ENCODE assay signal across 13 cellular contexts in the genomic region with DNA sequence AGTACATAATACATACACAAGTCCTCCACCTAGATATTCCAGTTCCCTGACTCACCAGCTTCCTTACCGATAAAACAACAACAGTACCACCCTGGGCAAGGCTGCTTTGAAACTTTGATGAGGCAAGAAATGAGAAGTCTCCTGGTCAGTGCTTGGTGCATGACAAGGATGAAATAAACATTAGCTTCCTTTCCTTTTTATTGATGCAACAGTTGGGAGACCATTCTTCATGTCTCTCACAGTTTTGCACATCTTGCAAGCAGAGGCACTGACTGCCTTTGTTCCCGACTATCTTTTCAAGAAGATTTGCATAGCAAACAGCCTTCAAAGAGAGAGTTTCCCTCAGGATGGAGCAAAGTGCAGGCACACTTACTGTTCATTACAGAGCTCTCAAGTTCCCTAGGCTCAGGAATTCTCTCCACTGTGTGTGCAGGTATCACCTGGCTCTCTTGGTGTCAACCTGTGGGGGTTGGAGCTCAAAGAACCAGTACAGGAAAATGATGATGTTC.
A peak's percentile ranks its signal among the peaks of the same experiment; 100 is the strongest.
DNase-seq lines count a peak whose midpoint lies in the region; ATAC-seq lines count a peak whose summit lies in the region.
"Had no signal": no experiment of that assay in that cellular context is flagged by ENCODE, and none has a peak within 500 bp of the region (broad histone marks: within the 10 kb centered on the region; RNA-seq: fewer than 3 reads in every experiment).

No MANE protein-coding gene starts in this region.

- H4K8ac ChIP-seq in neuronal stem cell (ENCODE audit: low read depth, low read length) = no peak overlapping the region

- H3K14ac ChIP-seq in neuronal stem cell (ENCODE audit: low read length) = no peak overlapping the region

- H2BK5ac ChIP-seq in neuronal stem cell (ENCODE audit: low read length) = no peak overlapping the region

- WGBS in neuronal stem cell (ENCODE audit: extremely low coverage in 2 of 2, insufficient read length in 2 of 2, insufficient replicate concordance in 1 of 2), 2 donors = no CpG with 5 or more reads among the region's 2 CpGs

- intact Hi-C loops in cardiac septum (cut with DNase I) = no loop called here

- no peak overlapping the region for H3K4ac ChIP-seq in neuronal stem cell (ENCODE audit: low read length)

- no peak overlapping the region for H2AK5ac ChIP-seq in neuronal stem cell (ENCODE audit: low read depth, low read length)

- H3K23ac ChIP-seq in neuronal stem cell (ENCODE audit: low read depth, low read length, poor library complexity) = no peak overlapping the region

- peak; percentile 86 for ATAC-seq in esophagus mucosa
- ATAC-seq in GM21381 (IDR thresholded peaks at IDR 0.05; ENCODE audit: unreplicated experiment) = no peak

- H3K27ac ChIP-seq in neuronal stem cell (replicated peaks; ENCODE audit: low read length) = no peak overlapping the region

- no peak overlapping the region for H3K4me2 ChIP-seq in neuronal stem cell (ENCODE audit: insufficient read depth, low read length, poor library complexity, severe bottlenecking)

- H3K36me3 ChIP-seq in neuronal stem cell (replicated peaks in 1 of 2; ENCODE audit: control insufficient read depth in 2 of 2, insufficient read depth in 2 of 2, low read length in 2 of 2) = peaks cover 0 to 8% of the 10 kb centered on the region in 2 donors
- H3K36me3 ChIP-seq: stomach had no signal

- DNase-seq in H4 (ENCODE audit: low spot score) (peak; percentile 87), RPMI7951 (ENCODE audit: low read depth) (peak; percentile 85), neuronal stem cell (ENCODE audit: low spot score) (no peak), cardiac septum (ENCODE audit: low spot score) (no peak), nucleus accumbens (lab: John Stamatoyannopoulos, UW) (no peak)
- DNase-seq in activated CD4-positive, alpha-beta T cell treated with anti-CD3 and anti-CD28 coated beads for 4 hours = no peak
- DNase-seq: activated T-cell treated with anti-CD3 and anti-CD28 coated beads, Interleukin-2, amount 50 U/mL, for 24 hours; CD4-positive, alpha-beta T cell; NCI-H1436; NCI-H774; stomach had no signal

- no peak overlapping the region for H4K91ac ChIP-seq in neuronal stem cell (ENCODE audit: low read depth, low read length, poor library complexity)

- H2BK15ac ChIP-seq in neuronal stem cell (ENCODE audit: low read length) = no peak overlapping the region

- no peak overlapping the region for H3K9ac ChIP-seq in neuronal stem cell (ENCODE audit: low read depth, low read length, poor library complexity)

- H3K4me1 ChIP-seq in neuronal stem cell (ENCODE audit: control insufficient read depth in 2 of 2, insufficient read depth in 1 of 2, low read depth in 1 of 2, low read length in 2 of 2) = peaks cover 6 to 8% of the 10 kb centered on the region in 2 donors

- no peak overlapping the region for H3K18ac ChIP-seq in neuronal stem cell (ENCODE audit: low read length)

- no peaks in the 10 kb centered on the region for H3K79me1 ChIP-seq in neuronal stem cell (ENCODE audit: low read depth, low read length)

- no peaks in the 10 kb centered on the region for H3K27me3 ChIP-seq in neuronal stem cell (ENCODE audit: control insufficient read depth in 3 of 3, insufficient read depth in 3 of 3, low read depth in 1 of 3, low read length in 3 of 3)
- H3K27me3 ChIP-seq: stomach had no signal

- no peak overlapping the region for H2BK12ac ChIP-seq in neuronal stem cell (ENCODE audit: low read length)

- peak overlapping the region; percentile 25 for H2AFZ ChIP-seq in neuronal stem cell (ENCODE audit: low read length)

- H3K4me3 ChIP-seq in neuronal stem cell (ENCODE audit: low read length in 2 of 2) = no peak overlapping the region
- H3K4me3 ChIP-seq: stomach had no signal

- H2BK120ac ChIP-seq in neuronal stem cell (ENCODE audit: low read depth, low read length) = no peak overlapping the region

- peaks cover 2 to 9% of the 10 kb centered on the region in 2 donors for H3K9me3 ChIP-seq in neuronal stem cell (replicated peaks in 1 of 2; ENCODE audit: control insufficient read depth in 2 of 2, insufficient read depth in 1 of 2, low read depth in 1 of 2, low read length in 2 of 2)

Comparison
In these comparisons a context has a peak if more than half of its experiments do, and no peak if none do; other contexts are left out.
1. DNase-seq: peak in H4 (single experiment) and RPMI7951 (single experiment); none in neuronal stem cell (single experiment), cardiac septum (single experiment), activated CD4-positive, alpha-beta T cell treated with anti-CD3 and anti-CD28 coated beads for 4 hours (0 of 2) and nucleus accumbens (0 of 56).